ENCODE assay signal across 1 cellular context in the genomic region with DNA sequence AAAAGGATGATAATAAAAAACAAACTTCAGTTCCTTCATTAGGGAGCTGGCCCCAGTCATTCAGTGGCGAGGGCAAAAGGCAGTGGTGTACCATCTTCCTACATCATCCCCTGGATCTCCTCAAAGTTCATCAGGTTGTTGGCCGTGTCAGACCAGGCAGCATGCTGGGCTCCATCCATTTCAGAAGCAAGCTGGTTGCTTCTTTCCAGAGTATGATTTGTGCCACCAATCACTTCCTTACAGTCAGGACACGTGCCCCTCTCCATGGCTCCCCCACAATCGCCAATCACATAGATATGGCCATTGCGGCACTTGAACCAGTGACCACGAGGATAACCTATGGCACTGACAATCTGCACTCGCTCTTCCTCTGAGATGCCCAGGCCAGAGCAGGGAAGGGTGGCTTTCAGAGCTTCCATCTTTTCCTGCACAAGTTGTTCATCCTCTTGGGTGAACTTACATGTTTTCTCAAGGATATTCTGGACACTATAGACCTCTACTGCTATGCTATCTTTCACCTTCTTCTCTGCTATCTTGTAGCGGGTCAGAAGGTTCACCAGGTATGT.
TF ChIP-seq lines count a peak whose summit lies in the region.

No MANE protein-coding gene starts in this region.

TF ChIP-seq in GM12891, 5 proteins besides CTCF, POLR2A, EP300 and RAD21:
- TF ChIP-seq POLR2AphosphoS5 (IDR thresholded peaks at IDR 0.05; ENCODE audit: low read depth, low read length), result no peak
